29 cellular contexts compared by ENCODE assay signal in genomic region chr5:114355086-114355830, GRCh38. TPM values are rescaled to one million over a fixed set of nuclear protein-coding genes. Genes with fewer than 3 reads are reported as not detected.
"Had no signal": no experiment of that assay in that cellular context is flagged by ENCODE, and none has a peak within 500 bp of the region (broad histone marks: within the 10 kb centered on the region; RNA-seq: fewer than 3 reads in every experiment).

No MANE protein-coding gene starts in this region.

- H3K9me3 ChIP-seq: esophagus muscularis mucosa, heart right ventricle, left lung, lower lobe of right lung, mucosa of descending colon, suprapubic skin, tibial artery had no signal

- H3K4me1 ChIP-seq: foreskin keratinocyte, left lung, lower lobe of right lung, suprapubic skin, tibial artery had no signal

- H3K4me1 Mint-ChIP-seq: activated CD4-positive, alpha-beta memory T cell treated with anti-CD3 and anti-CD28 coated beads, Interleukin-2, amount 10 ng/mL, durations not matched to agents 7 days and 5 days; activated CD4-positive, alpha-beta T cell treated with anti-CD3 and anti-CD28 coated beads, Interleukin-2, amount 10 ng/mL, durations not matched to agents 7 days and 5 days; activated naive CD8-positive, alpha-beta T cell treated with anti-CD3 and anti-CD28 coated beads, Interleukin-2, amount 50 U/mL, for 24 hours; activated T-helper 17 cell treated with anti-CD3 and anti-CD28 coated beads, Interleukin-2, amount 50 U/mL, for 72 hours had no signal

- H3K36me3 Mint-ChIP-seq: natural killer cell treated with Interleukin-12 subunit alpha and Interleukin-12 subunit beta and Interleukin-15 and Interleukin-18, amount 100 ng/mL, for 72 hours had no signal

- ATAC-seq: activated naive CD8-positive, alpha-beta T cell treated with anti-CD3 and anti-CD28 coated beads, Interleukin-2, amount 50 U/mL, for 24 hours; activated T-cell treated with anti-CD3 and anti-CD28 coated beads, Interleukin-2, amount 50 U/mL, for 4 hours; activated T-helper 17 cell treated with anti-CD3 and anti-CD28 coated beads, Interleukin-2, amount 50 U/mL, for 72 hours; foreskin keratinocyte; heart right ventricle; left lung; lower lobe of right lung; mucosa of descending colon; natural killer cell treated with Interleukin-12 subunit alpha and Interleukin-12 subunit beta and Interleukin-15 and Interleukin-18, amount 100 ng/mL, for 72 hours; right cardiac atrium had no signal

- H3K4me3 Mint-ChIP-seq: activated CD4-positive, alpha-beta memory T cell treated with anti-CD3 and anti-CD28 coated beads, Interleukin-2, amount 10 ng/mL, durations not matched to agents 7 days and 5 days; activated CD4-positive, alpha-beta T cell treated with anti-CD3 and anti-CD28 coated beads, Interleukin-2, amount 10 ng/mL, durations not matched to agents 7 days and 5 days; activated naive CD8-positive, alpha-beta T cell treated with anti-CD3 and anti-CD28 coated beads, Interleukin-2, amount 50 U/mL, for 24 hours; activated T-cell treated with anti-CD3 and anti-CD28 coated beads, Interleukin-2, amount 50 U/mL, for 4 hours; activated T-helper 17 cell treated with anti-CD3 and anti-CD28 coated beads, Interleukin-2, amount 50 U/mL, for 72 hours; natural killer cell treated with Interleukin-12 subunit alpha and Interleukin-12 subunit beta and Interleukin-15 and Interleukin-18, amount 100 ng/mL, for 72 hours had no signal

- H3K27ac ChIP-seq: esophagus muscularis mucosa, foreskin keratinocyte, heart right ventricle, left lung, lower lobe of right lung, suprapubic skin, tibial artery had no signal

- H3K4me3 ChIP-seq: esophagus muscularis mucosa, heart right ventricle, left lung, lower lobe of right lung, mucosa of descending colon, suprapubic skin, tibial artery had no signal

- H3K9me3 Mint-ChIP-seq: activated CD4-positive, alpha-beta memory T cell treated with anti-CD3 and anti-CD28 coated beads, Interleukin-2, amount 10 ng/mL, durations not matched to agents 7 days and 5 days; activated CD4-positive, alpha-beta T cell treated with anti-CD3 and anti-CD28 coated beads, Interleukin-2, amount 10 ng/mL, durations not matched to agents 7 days and 5 days; activated T-cell treated with anti-CD3 and anti-CD28 coated beads, Interleukin-2, amount 50 U/mL, for 4 hours; natural killer cell treated with Interleukin-12 subunit alpha and Interleukin-12 subunit beta and Interleukin-15 and Interleukin-18, amount 100 ng/mL, for 72 hours had no signal

- DNase-seq: activated CD4-positive, alpha-beta memory T cell treated with anti-CD3 and anti-CD28 coated beads, Interleukin-2, amount 10 ng/mL, durations not matched to agents 7 days and 5 days; activated CD4-positive, alpha-beta T cell treated with anti-CD3 and anti-CD28 coated beads for 1 hour; activated CD4-positive, alpha-beta T cell treated with anti-CD3 and anti-CD28 coated beads, Interleukin-2, amount 10 ng/mL, durations not matched to agents 7 days and 5 days; activated CD8-positive, alpha-beta memory T cell treated with anti-CD3 and anti-CD28 coated beads, Interleukin-2, amount 50 U/mL, for 48 hours; activated gamma-delta T cell treated with Interleukin-2 at 50 U/mL for 16 hours; activated naive CD4-positive, alpha-beta T cell treated with anti-CD3 and anti-CD28 coated beads, Interleukin-2, amount 50 U/mL, for 16 hours; activated naive CD8-positive, alpha-beta T cell treated with anti-CD3 and anti-CD28 coated beads, Interleukin-2, amount 50 U/mL, for 24 hours; activated T-cell treated with anti-CD3 and anti-CD28 coated beads, Interleukin-2, amount 50 U/mL, for 4 hours; caudate nucleus; cortex of kidney; foreskin keratinocyte; heart right ventricle; left lung; lower lobe of right lung; mesendoderm; mucosa of descending colon; posterior cingulate gyrus; right cardiac atrium; stimulated activated CD4-positive, alpha-beta T cell treated with anti-CD3 and anti-CD28 coated beads, Interleukin-15, amount 100 ng/mL, for 24 hours; stimulated activated CD4-positive, alpha-beta T cell treated with anti-CD3 and anti-CD28 coated beads, Interleukin-2, amount 100 ng/mL, for 24 hours; stimulated activated naive CD4-positive, alpha-beta T cell; tibial artery had no signal

- H3K27ac Mint-ChIP-seq: activated CD4-positive, alpha-beta memory T cell treated with anti-CD3 and anti-CD28 coated beads, Interleukin-2, amount 10 ng/mL, durations not matched to agents 7 days and 5 days; activated CD4-positive, alpha-beta T cell treated with anti-CD3 and anti-CD28 coated beads, Interleukin-2, amount 10 ng/mL, durations not matched to agents 7 days and 5 days; activated naive CD8-positive, alpha-beta T cell treated with anti-CD3 and anti-CD28 coated beads, Interleukin-2, amount 50 U/mL, for 24 hours; activated T-helper 17 cell treated with anti-CD3 and anti-CD28 coated beads, Interleukin-2, amount 50 U/mL, for 72 hours; natural killer cell treated with Interleukin-12 subunit alpha and Interleukin-12 subunit beta and Interleukin-15 and Interleukin-18, amount 100 ng/mL, for 72 hours had no signal

- H3K36me3 ChIP-seq: esophagus muscularis mucosa, heart right ventricle, left lung, lower lobe of right lung, suprapubic skin, tibial artery had no signal

RNA-seq across cellular contexts. Expression of gene KCNN2, which starts 6.6 kb away (rescaled TPM):
- total RNA-seq: activated CD4-positive, alpha-beta memory T cell treated with anti-CD3 and anti-CD28 coated beads, Interleukin-2, amount 10 ng/mL, durations not matched to agents 7 days and 5 days; activated CD4-positive, alpha-beta T cell treated with anti-CD3 and anti-CD28 coated beads, Interleukin-2, amount 10 ng/mL, durations not matched to agents 7 days and 5 days; activated T-helper 17 cell treated with anti-CD3 and anti-CD28 coated beads, Interleukin-2, amount 50 U/mL, for 72 hours; chondrocyte; myocyte; natural killer cell treated with Interleukin-12 subunit alpha and Interleukin-12 subunit beta and Interleukin-15 and Interleukin-18, amount 100 ng/mL, for 72 hours; osteoblast had no signal
